ENCODE assay signal across 12 cellular contexts in genomic region chr4:57442241-57442640, GRCh38.
DNase-seq lines count a peak whose midpoint lies in the region; ATAC-seq and TF ChIP-seq lines count a peak whose summit lies in the region.
"Had no signal": no experiment of that assay in that cellular context is flagged by ENCODE, and none has a peak within 500 bp of the region (broad histone marks: within the 10 kb centered on the region; RNA-seq: fewer than 3 reads in every experiment).

No MANE protein-coding gene starts in this region.

- no peak overlapping the region for H3K9ac ChIP-seq in Loucy (ENCODE audit: low read depth, low read length, poor library complexity, severe bottlenecking)

- CTCF ChIA-PET in A673 (lab: Charles Lee) = no interaction called here

- POLR2A ChIA-PET in A673 (lab: Charles Lee; ENCODE audit: low non-redundant PET) = no interaction called here

- no peaks in the 10 kb centered on the region for H3K9me2 ChIP-seq in Loucy (replicated peaks; ENCODE audit: low read depth, low read length)

- peak; percentile 7 for ATAC-seq in GM18511 (IDR thresholded peaks at IDR 0.05; ENCODE audit: unreplicated experiment)
- peak; percentile 21 for ATAC-seq in gastroesophageal sphincter
- ATAC-seq in HG03045 (IDR thresholded peaks at IDR 0.05; ENCODE audit: unreplicated experiment) = no peak

- TF ChIP-seq CTCF in Loucy (conservative IDR thresholded peaks at IDR 0.05; ENCODE audit: low read length) (no peak), gastroesophageal sphincter (IDR thresholded peaks at IDR 0.05) (no peak), A673 (conservative IDR thresholded peaks at IDR 0.05; ENCODE audit: low read depth, low read length) (no peak), prostate gland (IDR thresholded peaks at IDR 0.05) (no peak)

- TF ChIP-seq EP300 in gastroesophageal sphincter (IDR thresholded peaks at IDR 0.05) = no peak

- WGBS in gastroesophageal sphincter (ENCODE audit: low coverage in 1 of 2), 2 donors = 8 to 9% methylated on average over 5 to 7 of the region's 7 CpGs
- 32% methylated on average over 7 of the region's 7 CpGs for WGBS in prostate gland

- no peaks in the 10 kb centered on the region for H3F3A ChIP-seq in Loucy (ENCODE audit: low read depth)

- H3K27me3 ChIP-seq in Loucy (ENCODE audit: insufficient read depth, low read length, poor library complexity, severe bottlenecking) (no peaks in the 10 kb centered on the region), gastroesophageal sphincter (no peaks in the 10 kb centered on the region), A673 (replicated peaks; ENCODE audit: insufficient read depth, low read depth, low read length, poor library complexity) (no peaks in the 10 kb centered on the region), prostate gland (replicated peaks; ENCODE audit: insufficient read depth) (no peaks in the 10 kb centered on the region)

- no peak for DNase-seq in A673 (ENCODE audit: low spot score)
- DNase-seq in prostate gland (ENCODE audit: low spot score) = no peak
- DNase-seq: 8988T; CD4-positive, alpha-beta memory T cell; GF-D8; GOT3; HCEC 1CT had no signal

- H3K9me3 ChIP-seq in Loucy (ENCODE audit: insufficient read depth, low read depth, low read length) = no peaks in the 10 kb centered on the region
- no peaks in the 10 kb centered on the region for H3K9me3 ChIP-seq in gastroesophageal sphincter
- no peaks in the 10 kb centered on the region for H3K9me3 ChIP-seq in A673 (ENCODE audit: low read depth, low read length, poor library complexity, severe bottlenecking)
- no peaks in the 10 kb centered on the region for H3K9me3 ChIP-seq in prostate gland
- H3K9me3 ChIP-seq: A549 had no signal

- no TSS peak for BruUV-seq in A673 (replicated peaks; lab: Mats Ljungman, UMichigan)

- intact Hi-C loops in A673 (cut with micrococcal nuclease; ENCODE audit: unreplicated experiment) (no loop called here), prostate gland (cut with DNase I) (no loop called here)

- H3K4me3 ChIP-seq in Loucy (ENCODE audit: low read length, poor library complexity, severe bottlenecking) (no peak overlapping the region), gastroesophageal sphincter (no peak overlapping the region), A673 (ENCODE audit: low read depth, low read length, poor library complexity, severe bottlenecking) (no peak overlapping the region), prostate gland (no peak overlapping the region)
- H3K4me3 ChIP-seq: A549 had no signal

- H3K36me3 ChIP-seq in Loucy (ENCODE audit: insufficient read depth, low read length) = no peaks in the 10 kb centered on the region
- no peaks in the 10 kb centered on the region for H3K36me3 ChIP-seq in gastroesophageal sphincter
- H3K36me3 ChIP-seq in A673 (ENCODE audit: insufficient read depth, low read length, poor library complexity, severe bottlenecking) = no peaks in the 10 kb centered on the region
- no peaks in the 10 kb centered on the region for H3K36me3 ChIP-seq in prostate gland

- TF ChIP-seq POLR2A in gastroesophageal sphincter (IDR thresholded peaks at IDR 0.05) (no peak), prostate gland (IDR thresholded peaks at IDR 0.05) (no peak)

- H3K4me2 ChIP-seq in Loucy (ENCODE audit: low read depth, low read length, poor library complexity, severe bottlenecking) = no peak overlapping the region
- H3K4me2 ChIP-seq: A549 had no signal

- no peaks in the 10 kb centered on the region for H3K4me1 ChIP-seq in Loucy (ENCODE audit: insufficient read depth, low read length, poor library complexity, severe bottlenecking)
- peaks cover 0 to 44% (median 4%) of the 10 kb centered on the region in 3 donors for H3K4me1 ChIP-seq in gastroesophageal sphincter
- no peaks in the 10 kb centered on the region for H3K4me1 ChIP-seq in A673 (ENCODE audit: insufficient read depth, low read length, poor library complexity, severe bottlenecking)
- no peaks in the 10 kb centered on the region for H3K4me1 ChIP-seq in prostate gland (replicated peaks)
- H3K4me1 ChIP-seq: A549 had no signal

- H3K27ac ChIP-seq in gastroesophageal sphincter (peak overlapping the region in 3 of 4 donors; percentile 35 to 72 (median 49)), A673 (ENCODE audit: low read depth, low read length, poor library complexity, severe bottlenecking) (no peak overlapping the region), prostate gland (no peak overlapping the region)
- H3K27ac ChIP-seq: A549 had no signal

- H4K20me1 ChIP-seq in Loucy (ENCODE audit: insufficient read depth, low read length, poor library complexity, severe bottlenecking) = no peaks in the 10 kb centered on the region

- H2AFZ ChIP-seq in Loucy (ENCODE audit: low read length) = peak overlapping the region; percentile 15; the same call in 1 of the 2 replicates

- no peaks in the 10 kb centered on the region for H3K79me2 ChIP-seq in Loucy (ENCODE audit: insufficient read depth, low read length)

Comparison
In these comparisons a context has a peak if more than half of its experiments do, and no peak if none do; other contexts are left out.
1. H3K27ac ChIP-seq: peak in gastroesophageal sphincter (3 of 4); none in A673 (single experiment) and prostate gland (0 of 2).